ENCODE assay signal across 8 cellular contexts in genomic region chr1:237562247-237562823, GRCh38.
A peak's percentile ranks its signal among the peaks of the same experiment; 100 is the strongest.
DNase-seq lines count a peak whose midpoint lies in the region; ATAC-seq and TF ChIP-seq lines count a peak whose summit lies in the region.

No MANE protein-coding gene starts in this region.

- 57 to 67% (median 58%) methylated on average over 4 of the region's 4 CpGs for WGBS in psoas muscle, 3 donors
- WGBS in suprapubic skin, result 66% methylated on average over 4 of the region's 4 CpGs

- DNase-seq in AG10803 (ENCODE audit: low read depth) (peak; percentile 55), GM13977 (ENCODE audit: low spot score) (peak; percentile 42), NCI-H1105 treated with DMSO at 0.1 percent for 48 hours (lab: John Stamatoyannopoulos, UW) (peak; percentile 52), SKM-1 (lab: John Stamatoyannopoulos, UW; ENCODE audit: unreplicated experiment) (peak; percentile 93), fibroblast of lung (ENCODE audit: low read depth in 2 of 2) (peak; percentile 49 to 79), psoas muscle (no peak), suprapubic skin (ENCODE audit: low spot score in 2 of 2) (no peak)

- ATAC-seq in HG02870 (IDR thresholded peaks at IDR 0.05; ENCODE audit: unreplicated experiment) (peak; percentile 85), psoas muscle (no peak)

- H3K9me3 ChIP-seq in fibroblast of lung (ENCODE audit: control insufficient read depth, insufficient read depth, low read depth, low read length), result no peaks in the 10 kb centered on the region
- H3K9me3 ChIP-seq in psoas muscle, result no peaks in the 10 kb centered on the region
- no peaks in the 10 kb centered on the region for H3K9me3 ChIP-seq in suprapubic skin

- H3K4me3 ChIP-seq in AG10803 (ENCODE audit: low read length) (no peak overlapping the region), fibroblast of lung (replicated peaks in 1 of 4; ENCODE audit: control extremely low read depth in 1 of 4, insufficient read depth in 1 of 4, low read depth in 3 of 4, low read length in 4 of 4) (no peak overlapping the region), psoas muscle (no peak overlapping the region), suprapubic skin (no peak overlapping the region)

- no peak overlapping the region for H3K9ac ChIP-seq in fibroblast of lung (ENCODE audit: insufficient read depth, low read length)

- H3K27ac ChIP-seq in fibroblast of lung (ENCODE audit: insufficient read depth, low read length) (no peak overlapping the region), psoas muscle (no peak overlapping the region), suprapubic skin (no peak overlapping the region)

- intact Hi-C loops in psoas muscle (cut with DNase I), result loop anchor here in 1 of 2 donors (5.0 to 10.0 kb wide), 2 partner anchors 800 to 1458 kb away; no protein-coding TSS in a partner anchor

- no peaks in the 10 kb centered on the region for H3K79me2 ChIP-seq in fibroblast of lung (ENCODE audit: control insufficient read depth, insufficient read depth, low read length)

- H2AFZ ChIP-seq in fibroblast of lung (ENCODE audit: low read length), result no peak overlapping the region

- H4K20me1 ChIP-seq in fibroblast of lung (ENCODE audit: control insufficient read depth, extremely low read depth, insufficient read depth, low read length), result no peaks in the 10 kb centered on the region

- TF ChIP-seq CTCF in AG10803 (conservative IDR thresholded peaks at IDR 0.05; ENCODE audit: low read length) (peak; percentile 62), GM13977 (IDR thresholded peaks at IDR 0.05; ENCODE audit: extremely low read depth, insufficient read depth, missing control alignments) (peak; percentile 64), fibroblast of lung (conservative IDR thresholded peaks at IDR 0.05 in 1 of 2, IDR thresholded peaks at IDR 0.05 in 1 of 2; ENCODE audit: low read depth in 1 of 2, low read length in 2 of 2) (peak; percentile 43 to 49), psoas muscle (IDR thresholded peaks at IDR 0.05) (peak; percentile 39), suprapubic skin (IDR thresholded peaks at IDR 0.05) (peak in 1 of 2 donors; percentile 40)

- H3K4me2 ChIP-seq in fibroblast of lung (ENCODE audit: extremely low read depth, insufficient read depth, low read length), result no peak overlapping the region

- in situ Hi-C loops in GM13977 (cut with MboI; ENCODE audit: low pct_unique_long_range_greater_than_20kb, low sequenced_read_pairs, unreplicated experiment), result no loop called here

- no peak for TF ChIP-seq EP300 in suprapubic skin (IDR thresholded peaks at IDR 0.05)

- no peaks in the 10 kb centered on the region for H3K4me1 ChIP-seq in fibroblast of lung (ENCODE audit: control insufficient read depth, extremely low read depth, insufficient read depth, low read length)
- H3K4me1 ChIP-seq in psoas muscle, result no peaks in the 10 kb centered on the region
- no peaks in the 10 kb centered on the region for H3K4me1 ChIP-seq in suprapubic skin

- H3K36me3 ChIP-seq in fibroblast of lung (ENCODE audit: control insufficient read depth, insufficient read depth, low read length) (no peaks in the 10 kb centered on the region), psoas muscle (ENCODE audit: insufficient read depth in 1 of 2, low read depth in 1 of 2) (no peaks in the 10 kb centered on the region), suprapubic skin (no peaks in the 10 kb centered on the region)

- TF ChIP-seq POLR2A in suprapubic skin (IDR thresholded peaks at IDR 0.05), result no peak

- no peaks in the 10 kb centered on the region for H3K27me3 ChIP-seq in fibroblast of lung (ENCODE audit: control insufficient read depth, insufficient read depth, low read length)
- H3K27me3 ChIP-seq in psoas muscle (ENCODE audit: insufficient read depth in 3 of 3, low read length in 2 of 3), result no peaks in the 10 kb centered on the region
- H3K27me3 ChIP-seq in suprapubic skin, result no peaks in the 10 kb centered on the region

Comparison
In these comparisons a context has a peak if more than half of its experiments do, and no peak if none do; other contexts are left out.
1. DNase-seq: peak in AG10803 (single experiment), GM13977 (single experiment), NCI-H1105 treated with DMSO at 0.1 percent for 48 hours (single experiment), SKM-1 (single experiment) and fibroblast of lung (2 of 2); none in psoas muscle (0 of 2) and suprapubic skin (0 of 2).